In the genomic region with DNA sequence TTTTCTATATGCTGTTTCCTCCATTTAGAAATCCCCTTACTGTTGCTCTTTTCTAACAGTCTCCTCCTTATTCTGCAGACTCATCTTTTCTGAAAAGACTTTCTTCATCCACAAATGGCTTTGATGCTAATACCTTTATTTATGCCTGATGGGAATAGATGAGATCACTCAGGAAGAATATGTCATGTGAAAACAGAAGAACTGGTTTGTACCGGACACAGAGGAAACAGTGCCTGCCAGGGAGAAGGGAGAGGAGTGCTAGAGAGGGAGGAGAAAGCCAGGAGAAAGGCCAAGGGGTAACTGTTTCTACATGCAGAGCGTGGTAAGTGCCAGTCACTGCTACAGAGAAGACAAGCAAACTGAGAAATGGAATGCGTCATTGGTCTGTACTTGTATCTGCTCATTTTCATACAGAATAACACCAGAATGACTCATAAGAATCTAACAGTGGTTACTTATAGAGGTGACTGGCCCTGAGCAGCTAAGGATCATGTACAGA, we compare ENCODE assay signal across 8 cellular contexts. TPM values are rescaled to one million over a fixed set of nuclear protein-coding genes. Genes with fewer than 3 reads are reported as not detected.
DNase-seq lines count a peak whose midpoint lies in the region; ATAC-seq, FAIRE-seq and TF ChIP-seq lines count a peak whose summit lies in the region.

No MANE protein-coding gene starts in this region.

- WGBS in gastroesophageal sphincter (ENCODE audit: low coverage in 1 of 2), 2 donors, result 0 to 15% methylated on average over 3 of the region's 3 CpGs
- 22 to 50% methylated on average over 3 of the region's 3 CpGs for WGBS in sigmoid colon, 2 donors

- TF ChIP-seq EP300 in gastroesophageal sphincter (IDR thresholded peaks at IDR 0.05) (no peak), sigmoid colon (IDR thresholded peaks at IDR 0.05) (peak in 2 of 4 donors; percentile 47 to 50)

- peak in 1 of 3 donors; percentile 37 for DNase-seq in CD4-positive, CD25-positive, alpha-beta regulatory T cell
- DNase-seq in GM19239 (ENCODE audit: insufficient read length, low spot score), result no peak
- DNase-seq in sigmoid colon, result no peak
- DNase-seq in DMS79 (lab: John Stamatoyannopoulos, UW), result no peak
- no peak for DNase-seq in iPS-NIHi7 (ENCODE audit: extremely low spot score)

- no peaks in the 10 kb centered on the region for H3K36me3 ChIP-seq in CD4-positive, CD25-positive, alpha-beta regulatory T cell (ENCODE audit: control insufficient read depth, insufficient read depth, low read length)
- H3K36me3 ChIP-seq in gastroesophageal sphincter (no peaks in the 10 kb centered on the region), sigmoid colon (no peaks in the 10 kb centered on the region)

- H3K4me3 ChIP-seq in CD4-positive, CD25-positive, alpha-beta regulatory T cell (ENCODE audit: low read depth, low read length), result no peak overlapping the region
- H3K4me3 ChIP-seq in gastroesophageal sphincter (peak overlapping the region in 1 of 2 donors; percentile 12), sigmoid colon (no peak overlapping the region)

- no peaks in the 10 kb centered on the region for H3K4me1 ChIP-seq in CD4-positive, CD25-positive, alpha-beta regulatory T cell (ENCODE audit: control insufficient read depth, insufficient read depth, low read length, poor library complexity, severe bottlenecking)
- H3K4me1 ChIP-seq in gastroesophageal sphincter (peaks cover 12 to 34% (median 20%) of the 10 kb centered on the region in 3 donors), sigmoid colon (peaks cover 0 to 24% (median 20%) of the 10 kb centered on the region in 4 donors)

- peaks cover 2% of the 10 kb centered on the region for H3K27me3 ChIP-seq in CD4-positive, CD25-positive, alpha-beta regulatory T cell (ENCODE audit: control insufficient read depth, insufficient read depth, low read length)
- H3K27me3 ChIP-seq in gastroesophageal sphincter (no peaks in the 10 kb centered on the region), sigmoid colon (no peaks in the 10 kb centered on the region)

- H3K9me3 Mint-ChIP-seq in CD4-positive, CD25-positive, alpha-beta regulatory T cell, result peaks cover 0 to 5% (median 0%) of the 10 kb centered on the region in 7 donors

- H3K27ac Mint-ChIP-seq in CD4-positive, CD25-positive, alpha-beta regulatory T cell, result peak overlapping the region in 1 of 3 donors; percentile 18

- no peaks in the 10 kb centered on the region for H3K27me3 Mint-ChIP-seq in CD4-positive, CD25-positive, alpha-beta regulatory T cell

- TF ChIP-seq CTCF in gastroesophageal sphincter (IDR thresholded peaks at IDR 0.05), result no peak
- TF ChIP-seq CTCF in sigmoid colon (IDR thresholded peaks at IDR 0.05), result no peak

- no peaks in the 10 kb centered on the region for H3K36me3 Mint-ChIP-seq in CD4-positive, CD25-positive, alpha-beta regulatory T cell

- intact Hi-C loops in sigmoid colon (cut with DNase I), result no loop called here

- TF ChIP-seq POLR2A in gastroesophageal sphincter (IDR thresholded peaks at IDR 0.05), result no peak
- TF ChIP-seq POLR2A in sigmoid colon (IDR thresholded peaks at IDR 0.05), result no peak

- FAIRE-seq in GM19239 (lab: Jason Lieb, UNC), result peak; percentile 73

- peaks cover 0 to 2% (median 0%) of the 10 kb centered on the region in 4 donors for H3K4me1 Mint-ChIP-seq in CD4-positive, CD25-positive, alpha-beta regulatory T cell

- H3K9me3 ChIP-seq in CD4-positive, CD25-positive, alpha-beta regulatory T cell (ENCODE audit: control insufficient read depth in 2 of 2, low read length in 2 of 2), result no peaks in the 10 kb centered on the region
- H3K9me3 ChIP-seq in gastroesophageal sphincter (peaks cover 0 to 8% (median 0%) of the 10 kb centered on the region in 3 donors), sigmoid colon (peaks cover 0 to 5% (median 0%) of the 10 kb centered on the region in 4 donors)

- peak; percentile 59 to 65 for ATAC-seq in CD4-positive, CD25-positive, alpha-beta regulatory T cell (ENCODE audit: low read depth in 2 of 2)
- ATAC-seq in HG03139 (IDR thresholded peaks at IDR 0.05; ENCODE audit: unreplicated experiment), result peak; percentile 98
- peak; percentile 99 for ATAC-seq in SK-N-SH treated with all-trans-retinoic acid at 6 μM for 48 hours
- ATAC-seq in gastroesophageal sphincter, result peak; percentile 90

- H3K27ac ChIP-seq in CD4-positive, CD25-positive, alpha-beta regulatory T cell (ENCODE audit: insufficient read depth, low read length, poor library complexity, severe bottlenecking), result no peak overlapping the region
- peak overlapping the region; percentile 68 to 79 (median 70) for H3K27ac ChIP-seq in gastroesophageal sphincter
- peak overlapping the region; percentile 36 to 74 (median 72) for H3K27ac ChIP-seq in sigmoid colon

- no peak overlapping the region for H3K4me3 Mint-ChIP-seq in CD4-positive, CD25-positive, alpha-beta regulatory T cell

TF ChIP-seq in SK-N-SH treated with all-trans-retinoic acid at 6 μM for 48 hours, 23 proteins besides CTCF, POLR2A, EP300 and RAD21 (continues in another document):
- TF ChIP-seq GLIS3 (CRISPR knock-in tag; IDR thresholded peaks at IDR 0.05) (no peak), ZNF70 (CRISPR knock-in tag; IDR thresholded peaks at IDR 0.05) (no peak), TCF4 (CRISPR knock-in tag; IDR thresholded peaks at IDR 0.05; ENCODE audit: borderline replicate concordance) (no peak), PPARA (CRISPR knock-in tag; IDR thresholded peaks at IDR 0.05; ENCODE audit: borderline replicate concordance) (no peak), ZC3H10 (CRISPR knock-in tag; IDR thresholded peaks at IDR 0.05) (peak; percentile 73), ESRRG (CRISPR knock-in tag; IDR thresholded peaks at IDR 0.05) (no peak), BACH2 (CRISPR knock-in tag; IDR thresholded peaks at IDR 0.05; ENCODE audit: borderline replicate concordance) (no peak), ZFP3 (CRISPR knock-in tag; IDR thresholded peaks at IDR 0.05) (peak; percentile 65; the same call in 1 of the 2 replicates), ZNF565 (CRISPR knock-in tag; conservative IDR thresholded peaks at IDR 0.05; ENCODE audit: low read depth) (no peak), SNAI2 (CRISPR knock-in tag; IDR thresholded peaks at IDR 0.05) (no peak), RARB (CRISPR knock-in tag; IDR thresholded peaks at IDR 0.05) (no peak), OSR1 (CRISPR knock-in tag; IDR thresholded peaks at IDR 0.05) (no peak), ISL1 (CRISPR knock-in tag; IDR thresholded peaks at IDR 0.05) (no peak; the same call in none of the 2 replicates)
- TF ChIP-seq, protein P1, sequence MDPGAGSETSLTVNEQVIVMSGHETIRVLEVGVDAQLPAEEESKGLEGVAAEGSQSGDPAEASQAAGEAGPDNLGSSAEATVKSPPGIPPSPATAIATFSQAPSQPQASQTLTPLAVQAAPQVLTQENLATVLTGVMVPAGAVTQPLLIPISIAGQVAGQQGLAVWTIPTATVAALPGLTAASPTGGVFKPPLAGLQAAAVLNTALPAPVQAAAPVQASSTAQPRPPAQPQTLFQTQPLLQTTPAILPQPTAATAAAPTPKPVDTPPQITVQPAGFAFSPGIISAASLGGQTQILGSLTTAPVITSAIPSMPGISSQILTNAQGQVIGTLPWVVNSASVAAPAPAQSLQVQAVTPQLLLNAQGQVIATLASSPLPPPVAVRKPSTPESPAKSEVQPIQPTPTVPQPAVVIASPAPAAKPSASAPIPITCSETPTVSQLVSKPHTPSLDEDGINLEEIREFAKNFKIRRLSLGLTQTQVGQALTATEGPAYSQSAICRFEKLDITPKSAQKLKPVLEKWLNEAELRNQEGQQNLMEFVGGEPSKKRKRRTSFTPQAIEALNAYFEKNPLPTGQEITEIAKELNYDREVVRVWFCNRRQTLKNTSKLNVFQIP (CRISPR knock-in tag; IDR thresholded peaks at IDR 0.05; ENCODE audit: borderline replicate concordance, low read depth), result 0 out of 2 replicates have a peak, but pooled peaks have one; percentile 15
- TF ChIP-seq, protein P2, sequence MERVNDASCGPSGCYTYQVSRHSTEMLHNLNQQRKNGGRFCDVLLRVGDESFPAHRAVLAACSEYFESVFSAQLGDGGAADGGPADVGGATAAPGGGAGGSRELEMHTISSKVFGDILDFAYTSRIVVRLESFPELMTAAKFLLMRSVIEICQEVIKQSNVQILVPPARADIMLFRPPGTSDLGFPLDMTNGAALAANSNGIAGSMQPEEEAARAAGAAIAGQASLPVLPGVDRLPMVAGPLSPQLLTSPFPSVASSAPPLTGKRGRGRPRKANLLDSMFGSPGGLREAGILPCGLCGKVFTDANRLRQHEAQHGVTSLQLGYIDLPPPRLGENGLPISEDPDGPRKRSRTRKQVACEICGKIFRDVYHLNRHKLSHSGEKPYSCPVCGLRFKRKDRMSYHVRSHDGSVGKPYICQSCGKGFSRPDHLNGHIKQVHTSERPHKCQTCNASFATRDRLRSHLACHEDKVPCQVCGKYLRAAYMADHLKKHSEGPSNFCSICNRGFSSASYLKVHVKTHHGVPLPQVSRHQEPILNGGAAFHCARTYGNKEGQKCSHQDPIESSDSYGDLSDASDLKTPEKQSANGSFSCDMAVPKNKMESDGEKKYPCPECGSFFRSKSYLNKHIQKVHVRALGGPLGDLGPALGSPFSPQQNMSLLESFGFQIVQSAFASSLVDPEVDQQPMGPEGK (CRISPR knock-in tag; IDR thresholded peaks at IDR 0.05; ENCODE audit: borderline replicate concordance), result no peak; the same call in 1 of the 2 replicates
- TF ChIP-seq, protein P3, sequence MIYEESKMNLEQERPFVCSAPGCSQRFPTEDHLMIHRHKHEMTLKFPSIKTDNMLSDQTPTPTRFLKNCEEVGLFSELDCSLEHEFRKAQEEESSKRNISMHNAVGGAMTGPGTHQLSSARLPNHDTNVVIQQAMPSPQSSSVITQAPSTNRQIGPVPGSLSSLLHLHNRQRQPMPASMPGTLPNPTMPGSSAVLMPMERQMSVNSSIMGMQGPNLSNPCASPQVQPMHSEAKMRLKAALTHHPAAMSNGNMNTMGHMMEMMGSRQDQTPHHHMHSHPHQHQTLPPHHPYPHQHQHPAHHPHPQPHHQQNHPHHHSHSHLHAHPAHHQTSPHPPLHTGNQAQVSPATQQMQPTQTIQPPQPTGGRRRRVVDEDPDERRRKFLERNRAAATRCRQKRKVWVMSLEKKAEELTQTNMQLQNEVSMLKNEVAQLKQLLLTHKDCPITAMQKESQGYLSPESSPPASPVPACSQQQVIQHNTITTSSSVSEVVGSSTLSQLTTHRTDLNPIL (CRISPR knock-in tag; IDR thresholded peaks at IDR 0.05; ENCODE audit: low read depth), result peak; percentile 95

RNA-seq across cellular contexts. Expression of a gene that starts 45.9 kb away (rescaled TPM):
- 73.7 TPM for total RNA-seq in CD4-positive, CD25-positive, alpha-beta regulatory T cell
- polyA plus RNA-seq in CD4-positive, CD25-positive, alpha-beta regulatory T cell, result 10 to 100 TPM; 56.5 to 65.7 (median 60.6) TPM
- total RNA-seq in gastroesophageal sphincter, result 100 to 1,000 TPM; 160 to 297 (median 181) TPM
- 100 to 1,000 TPM; 163 to 213 (median 171) TPM for total RNA-seq in sigmoid colon
- 10 to 100 TPM; 35.4 to 40.6 (median 39.0) TPM for polyA plus RNA-seq in sigmoid colon
